ENCODE assay signal across 8 cellular contexts in genomic region chr15:77070180-77070499, GRCh38. TPM values are rescaled to one million over a fixed set of nuclear protein-coding genes. Genes with fewer than 3 reads are reported as not detected.
DNase-seq lines count a peak whose midpoint lies in the region; ATAC-seq and TF ChIP-seq lines count a peak whose summit lies in the region.

No MANE protein-coding gene starts in this region.

- H3K27ac ChIP-seq in A673 (ENCODE audit: low read depth, low read length, poor library complexity, severe bottlenecking) (peak overlapping the region; percentile 91), HUES48 (ENCODE audit: low read depth, low read length) (no peak overlapping the region), muscle layer of colon (ENCODE audit: low read depth, low read length) (peak overlapping the region; percentile 85)

- H3K9me3 ChIP-seq in A673 (ENCODE audit: low read depth, low read length, poor library complexity, severe bottlenecking) (no peaks in the 10 kb centered on the region), HUES48 (ENCODE audit: control insufficient read depth, insufficient read depth, low read length) (no peaks in the 10 kb centered on the region), muscle layer of colon (ENCODE audit: low read length) (no peaks in the 10 kb centered on the region)

- peaks cover 19% of the 10 kb centered on the region for H3K4me1 ChIP-seq in A673 (ENCODE audit: insufficient read depth, low read length, poor library complexity, severe bottlenecking)
- H3K4me1 ChIP-seq in HUES48 (ENCODE audit: control insufficient read depth, insufficient read depth, low read length) = peaks cover 12% of the 10 kb centered on the region
- H3K4me1 ChIP-seq in muscle layer of colon (ENCODE audit: insufficient read depth, low read length) = peaks cover 14% of the 10 kb centered on the region

- CTCF ChIA-PET in A673 (lab: Charles Lee) = no interaction called here

- no peak for TF ChIP-seq CTCF in A673 (conservative IDR thresholded peaks at IDR 0.05; ENCODE audit: low read depth, low read length)
- no peak for TF ChIP-seq CTCF in cardiac fibroblast (IDR thresholded peaks at IDR 0.05; ENCODE audit: low read depth, low read length)
- TF ChIP-seq CTCF in omental fat pad (IDR thresholded peaks at IDR 0.05) = no peak

- H3K27me3 ChIP-seq in A673 (replicated peaks; ENCODE audit: insufficient read depth, low read depth, low read length, poor library complexity) (no peaks in the 10 kb centered on the region), HUES48 (ENCODE audit: control insufficient read depth, insufficient read depth, low read length) (peaks cover 4% of the 10 kb centered on the region), muscle layer of colon (ENCODE audit: control insufficient read depth in 1 of 2, insufficient read depth in 2 of 2, low read length in 2 of 2) (no peaks in the 10 kb centered on the region)

- no TSS peak for BruUV-seq in A673 (replicated peaks; lab: Mats Ljungman, UMichigan)

- ATAC-seq in omental fat pad (ENCODE audit: low FRiP score) = no peak

- H3K4me3 ChIP-seq in A673 (ENCODE audit: low read depth, low read length, poor library complexity, severe bottlenecking) = peak overlapping the region; percentile 88
- peak overlapping the region; percentile 78 for H3K4me3 ChIP-seq in HUES48 (ENCODE audit: low read depth, low read length)
- H3K4me3 ChIP-seq in cardiac fibroblast (replicated peaks in 1 of 2; ENCODE audit: low read depth in 2 of 2, low read length in 2 of 2) = peak overlapping the region; percentile 67 to 72
- peak overlapping the region; percentile 52 to 73 for H3K4me3 ChIP-seq in muscle layer of colon (ENCODE audit: low read depth in 1 of 2, low read length in 2 of 2)

- POLR2A ChIA-PET in A673 (lab: Charles Lee; ENCODE audit: low non-redundant PET) = no interaction called here

- H3K9ac ChIP-seq in HUES48 (ENCODE audit: low read depth, low read length) (peak overlapping the region; percentile 84), muscle layer of colon (ENCODE audit: low read length) (peak overlapping the region; percentile 18)

- DNase-seq in A673 (ENCODE audit: low spot score) = no peak
- no peak for DNase-seq in cardiac fibroblast (ENCODE audit: low read depth in 2 of 2)
- DNase-seq in superior temporal gyrus (ENCODE audit: extremely low spot score) = no peak
- no peak for DNase-seq in activated effector memory CD4-positive, alpha-beta T cell treated with Interleukin-2 at 50 U/mL for 16 hours
- no peak for DNase-seq in omental fat pad (ENCODE audit: low spot score)
- no peak for DNase-seq in NCI-H226

- intact Hi-C loops in A673 (cut with micrococcal nuclease; ENCODE audit: unreplicated experiment) = no loop called here

- H3K36me3 ChIP-seq in A673 (ENCODE audit: insufficient read depth, low read length, poor library complexity, severe bottlenecking) = no peaks in the 10 kb centered on the region
- H3K36me3 ChIP-seq in HUES48 (ENCODE audit: control insufficient read depth, insufficient read depth, low read length) = peaks cover 9% of the 10 kb centered on the region; the same call in 1 of the 2 replicates
- no peaks in the 10 kb centered on the region for H3K36me3 ChIP-seq in muscle layer of colon (ENCODE audit: insufficient read depth, low read length)

RNA-seq across cellular contexts. Expression of gene TSPAN3, which starts 0.8 kb away (rescaled TPM):
- total RNA-seq in A673 (2021) = 219 and 224 TPM in 2 replicates
- 1,000 to 10,000 TPM in 2 of 4 donors, 100 to 1,000 TPM in 2; 218 to 1,125 (median 697) TPM for total RNA-seq in omental fat pad
